Comparison of ENCODE assay signal across 22 cellular contexts in genomic region chr17:41383690-41384089, GRCh38. TPM values are rescaled to one million over a fixed set of nuclear protein-coding genes. Genes with fewer than 3 reads are reported as not detected.
"Had no signal": no experiment of that assay in that cellular context is flagged by ENCODE, and none has a peak within 500 bp of the region (broad histone marks: within the 10 kb centered on the region; RNA-seq: fewer than 3 reads in every experiment).

No MANE protein-coding gene starts in this region.

- ATAC-seq: gastrocnemius medialis, heart right ventricle, left lung, psoas muscle, sciatic nerve, WTC11 had no signal

- H3K4me3 ChIP-seq: adrenal gland, coronary artery, gastrocnemius medialis, heart right ventricle, left lung, psoas muscle, transverse colon had no signal

- H3K27ac Mint-ChIP-seq: activated CD4-positive, alpha-beta T cell treated with anti-CD3 and anti-CD28 coated beads, Interleukin-2, amount 10 ng/mL, durations not matched to agents 24 days and 14 days; memory B cell; nephron progenitor cell; T-helper 1 cell treated with Interleukin-12 subunit alpha and Interleukin-12 subunit beta and Interleukin-4 antibody, amounts not matched to agents 30 μg/mL and 1 μg/mL, for 36 hours; WTC11 had no signal

- H3K9me3 ChIP-seq: adrenal gland had no signal

- DNase-seq: activated CD4-positive, alpha-beta T cell treated with anti-CD3 and anti-CD28 coated beads, Interleukin-2, amount 10 ng/mL, durations not matched to agents 24 days and 14 days; activated CD8-positive, alpha-beta memory T cell treated with anti-CD3 and anti-CD28 coated beads for 24 hours; activated naive CD4-positive, alpha-beta T cell treated with anti-CD3 and anti-CD28 coated beads, Interleukin-2, amount 50 U/mL, for 16 hours; adrenal gland; central memory CD4-positive, alpha-beta T cell; effector CD4-positive, alpha-beta T cell; gastrocnemius medialis; heart right ventricle; left lung; nephron progenitor cell; psoas muscle; stimulated activated naive CD4-positive, alpha-beta T cell; substantia nigra; transverse colon had no signal

- H3K4me1 ChIP-seq: adrenal gland, gastrocnemius medialis, heart right ventricle, left lung, psoas muscle, transverse colon had no signal

- H3K4me3 Mint-ChIP-seq: activated CD4-positive, alpha-beta T cell treated with anti-CD3 and anti-CD28 coated beads, Interleukin-2, amount 10 ng/mL, durations not matched to agents 24 days and 14 days; memory B cell; nephron progenitor cell; T-helper 1 cell treated with Interleukin-12 subunit alpha and Interleukin-12 subunit beta and Interleukin-4 antibody, amounts not matched to agents 30 μg/mL and 1 μg/mL, for 36 hours; WTC11 had no signal

- H3K27me3 ChIP-seq: adrenal gland, gastrocnemius medialis had no signal

- H3K27ac ChIP-seq: adrenal gland, coronary artery, gastrocnemius medialis, heart right ventricle, left lung, psoas muscle, transverse colon had no signal

- H3K36me3 ChIP-seq: adrenal gland, gastrocnemius medialis, heart right ventricle, left lung, transverse colon had no signal

- H3K4me1 Mint-ChIP-seq: activated CD4-positive, alpha-beta T cell treated with anti-CD3 and anti-CD28 coated beads, Interleukin-2, amount 10 ng/mL, durations not matched to agents 24 days and 14 days; memory B cell; WTC11 had no signal

RNA-seq across cellular contexts. Expression of gene KRT34, which starts 1.6 kb away (rescaled TPM):
- total RNA-seq: activated CD4-positive, alpha-beta T cell treated with anti-CD3 and anti-CD28 coated beads, Interleukin-2, amount 10 ng/mL, durations not matched to agents 24 days and 14 days; adrenal gland; gastrocnemius medialis; heart right ventricle; left lung; mucosa of gallbladder; omental fat pad; psoas muscle; sciatic nerve; transverse colon; WTC11 had no signal

RNA-seq across cellular contexts. Expression of gene KRT31, which starts 13.7 kb away (rescaled TPM):
- total RNA-seq: activated CD4-positive, alpha-beta T cell treated with anti-CD3 and anti-CD28 coated beads, Interleukin-2, amount 10 ng/mL, durations not matched to agents 24 days and 14 days; adrenal gland; fibroblast of lung; heart right ventricle; left lung; mucosa of gallbladder; omental fat pad; sciatic nerve; transverse colon; WTC11 had no signal

RNA-seq across cellular contexts. Expression of gene KRT33B, which starts 14.1 kb away (rescaled TPM):
- total RNA-seq: activated CD4-positive, alpha-beta T cell treated with anti-CD3 and anti-CD28 coated beads, Interleukin-2, amount 10 ng/mL, durations not matched to agents 24 days and 14 days; adrenal gland; fibroblast of lung; gastrocnemius medialis; heart right ventricle; left lung; mucosa of gallbladder; omental fat pad; psoas muscle; sciatic nerve; transverse colon; WTC11 had no signal

RNA-seq across cellular contexts. Expression of gene KRT33A, which starts 33.1 kb away (rescaled TPM):
- total RNA-seq: activated CD4-positive, alpha-beta T cell treated with anti-CD3 and anti-CD28 coated beads, Interleukin-2, amount 10 ng/mL, durations not matched to agents 24 days and 14 days; adrenal gland; fibroblast of lung; gastrocnemius medialis; heart right ventricle; left lung; mucosa of gallbladder; omental fat pad; psoas muscle; sciatic nerve; transverse colon; WTC11 had no signal

RNA-seq across cellular contexts. Expression of gene KRT37, which starts 40.7 kb away (rescaled TPM):
- total RNA-seq: activated CD4-positive, alpha-beta T cell treated with anti-CD3 and anti-CD28 coated beads, Interleukin-2, amount 10 ng/mL, durations not matched to agents 24 days and 14 days; adrenal gland; fibroblast of lung; gastrocnemius medialis; heart right ventricle; left lung; mucosa of gallbladder; omental fat pad; psoas muscle; sciatic nerve; transverse colon; WTC11 had no signal
